In the genomic region with DNA sequence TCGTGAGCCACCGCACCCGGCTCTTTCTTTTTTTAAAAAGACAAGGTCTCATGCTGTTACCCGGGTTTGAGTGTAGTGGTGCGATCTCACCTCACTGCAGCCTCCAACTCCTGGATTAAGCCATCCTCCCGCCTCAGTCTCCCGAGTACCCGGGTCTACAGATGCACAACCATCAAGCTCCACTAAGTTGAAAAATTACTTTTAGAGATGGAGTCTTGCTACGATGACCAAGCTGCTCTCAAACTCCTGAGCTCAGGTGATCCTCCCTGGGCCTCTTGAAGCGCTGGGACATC, we compare ENCODE assay signal across 1 cellular context.
TF ChIP-seq lines count a peak whose summit lies in the region.

No MANE protein-coding gene starts in this region.

TF ChIP-seq in GM12878, 131 proteins besides CTCF, POLR2A, EP300 and RAD21:
- TF ChIP-seq IRF4 (IDR thresholded peaks at IDR 0.05; ENCODE audit: low read depth, low read length) = no peak
- TF ChIP-seq, protein P1, sequence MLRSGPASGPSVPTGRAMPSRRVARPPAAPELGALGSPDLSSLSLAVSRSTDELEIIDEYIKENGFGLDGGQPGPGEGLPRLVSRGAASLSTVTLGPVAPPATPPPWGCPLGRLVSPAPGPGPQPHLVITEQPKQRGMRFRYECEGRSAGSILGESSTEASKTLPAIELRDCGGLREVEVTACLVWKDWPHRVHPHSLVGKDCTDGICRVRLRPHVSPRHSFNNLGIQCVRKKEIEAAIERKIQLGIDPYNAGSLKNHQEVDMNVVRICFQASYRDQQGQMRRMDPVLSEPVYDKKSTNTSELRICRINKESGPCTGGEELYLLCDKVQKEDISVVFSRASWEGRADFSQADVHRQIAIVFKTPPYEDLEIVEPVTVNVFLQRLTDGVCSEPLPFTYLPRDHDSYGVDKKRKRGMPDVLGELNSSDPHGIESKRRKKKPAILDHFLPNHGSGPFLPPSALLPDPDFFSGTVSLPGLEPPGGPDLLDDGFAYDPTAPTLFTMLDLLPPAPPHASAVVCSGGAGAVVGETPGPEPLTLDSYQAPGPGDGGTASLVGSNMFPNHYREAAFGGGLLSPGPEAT (IDR thresholded peaks at IDR 0.05; ENCODE audit: low read depth) = no peak
- no peak for TF ChIP-seq BRCA1 (IDR thresholded peaks at IDR 0.05; ENCODE audit: low read depth, low read length)
- TF ChIP-seq SIN3A (IDR thresholded peaks at IDR 0.05; ENCODE audit: low read depth, low read length) = no peak
